Comparison of ENCODE assay signal across 1 cellular context in genomic region chr3:168093229-168093628, GRCh38.
A peak's percentile ranks its signal among the peaks of the same experiment; 100 is the strongest.
TF ChIP-seq lines count a peak whose summit lies in the region.

No MANE protein-coding gene starts in this region.

TF ChIP-seq in HEK293, 187 proteins besides CTCF, POLR2A, EP300 and RAD21 (continued from another document):
- TF ChIP-seq TCF7L2 (IDR thresholded peaks at IDR 0.05; ENCODE audit: borderline replicate concordance, low read depth, low read length) (no peak), INSM2 (tag by site-specific recombination; IDR thresholded peaks at IDR 0.05) (no peak), ZNF214 (tag by site-specific recombination; IDR thresholded peaks at IDR 0.05; ENCODE audit: borderline replicate concordance) (no peak), ZSCAN23 (tag by site-specific recombination; IDR thresholded peaks at IDR 0.05) (no peak), ZNF133 (tag by site-specific recombination; IDR thresholded peaks at IDR 0.05) (no peak), ZNF138 (tag by site-specific recombination; IDR thresholded peaks at IDR 0.05; ENCODE audit: borderline replicate concordance) (no peak), ZNF677 (tag by site-specific recombination; IDR thresholded peaks at IDR 0.05) (no peak), ZNF24 (tag by site-specific recombination; IDR thresholded peaks at IDR 0.05) (no peak), SP7 (tag by site-specific recombination; IDR thresholded peaks at IDR 0.05) (peak; percentile 23), ZNF2 (tag by site-specific recombination; IDR thresholded peaks at IDR 0.05) (no peak), ZBTB10 (tag by site-specific recombination; IDR thresholded peaks at IDR 0.05) (no peak), ZNF585B (tag by site-specific recombination; IDR thresholded peaks at IDR 0.05) (no peak), ZNF335 (tag by site-specific recombination; conservative IDR thresholded peaks at IDR 0.05) (no peak), ZNF558 (tag by site-specific recombination; IDR thresholded peaks at IDR 0.05) (no peak), GLIS2 (tag by site-specific recombination; IDR thresholded peaks at IDR 0.05) (no peak), ZNF560 (tag by site-specific recombination; IDR thresholded peaks at IDR 0.05; ENCODE audit: borderline replicate concordance) (no peak), SCRT2 (tag by site-specific recombination; IDR thresholded peaks at IDR 0.05) (no peak), IKZF3 (tag by site-specific recombination; IDR thresholded peaks at IDR 0.05) (peak; percentile 49; the same call in 1 of the 2 replicates), OSR2 (tag by site-specific recombination; IDR thresholded peaks at IDR 0.05) (no peak), ZNF48 (tag by site-specific recombination; IDR thresholded peaks at IDR 0.05) (no peak), ZNF311 (tag by site-specific recombination; IDR thresholded peaks at IDR 0.05; ENCODE audit: borderline replicate concordance) (no peak), FEZF1 (tag by site-specific recombination; IDR thresholded peaks at IDR 0.05) (peak; percentile 71; the same call in 1 of the 2 replicates), MYNN (tag by site-specific recombination; IDR thresholded peaks at IDR 0.05; ENCODE audit: borderline replicate concordance) (no peak), ATF2 (tag by site-specific recombination; IDR thresholded peaks at IDR 0.05; ENCODE audit: low read depth) (no peak), ZSCAN30 (tag by site-specific recombination; IDR thresholded peaks at IDR 0.05) (peak; percentile 46; the same call in 1 of the 2 replicates), ZNF660 (tag by site-specific recombination; IDR thresholded peaks at IDR 0.05) (peak; percentile 94), ZNF239 (tag by site-specific recombination; IDR thresholded peaks at IDR 0.05) (no peak), GLIS1 (tag by site-specific recombination; IDR thresholded peaks at IDR 0.05) (0 out of 2 replicates have a peak, but pooled peaks have one; percentile 11), BCL6B (tag by site-specific recombination; IDR thresholded peaks at IDR 0.05) (no peak), ZSCAN16 (tag by site-specific recombination; IDR thresholded peaks at IDR 0.05) (no peak), ZNF707 (tag by site-specific recombination; IDR thresholded peaks at IDR 0.05) (no peak), ZNF140 (tag by site-specific recombination; IDR thresholded peaks at IDR 0.05) (no peak), MZF1 (tag by site-specific recombination; IDR thresholded peaks at IDR 0.05; ENCODE audit: borderline replicate concordance) (no peak), ZNF701 (tag by site-specific recombination; IDR thresholded peaks at IDR 0.05) (no peak), ZNF223 (tag by site-specific recombination; IDR thresholded peaks at IDR 0.05) (no peak), ZNF624 (tag by site-specific recombination; IDR thresholded peaks at IDR 0.05) (no peak), ZNF488 (tag by site-specific recombination; IDR thresholded peaks at IDR 0.05) (no peak), ZBTB20 (tag by site-specific recombination; IDR thresholded peaks at IDR 0.05) (no peak), REPIN1 (tag by site-specific recombination; IDR thresholded peaks at IDR 0.05; ENCODE audit: low read depth) (no peak), ZNF626 (tag by site-specific recombination; IDR thresholded peaks at IDR 0.05) (no peak), ZNF596 (tag by site-specific recombination; IDR thresholded peaks at IDR 0.05) (peak; percentile 15; the same call in 1 of the 2 replicates)
